Comparison of ENCODE assay signal across 2 cellular contexts in genomic region chr15:80982839-80983238, GRCh38.
TF ChIP-seq lines count a peak whose summit lies in the region.

No MANE protein-coding gene starts in this region.

TF ChIP-seq in HepG2, 621 proteins besides CTCF, POLR2A, EP300 and RAD21:
- TF ChIP-seq ZNF121 (CRISPR knock-in tag; IDR thresholded peaks at IDR 0.05) (peak; percentile 69), NCOA1 (CRISPR knock-in tag; IDR thresholded peaks at IDR 0.05) (no peak), ATF4 (CRISPR knock-in tag; IDR thresholded peaks at IDR 0.05) (no peak)
TF ChIP-seq in HepG2: peak in this region for 1.

TF ChIP-seq in K562, 482 proteins besides CTCF, POLR2A, EP300 and RAD21:
- no peak for TF ChIP-seq CCAR2 (IDR thresholded peaks at IDR 0.05; ENCODE audit: low read depth, low read length)
- no peak for TF ChIP-seq ZNF592 (IDR thresholded peaks at IDR 0.05)
- peak; percentile 71 for TF ChIP-seq ZNF121 (CRISPR knock-in tag; conservative IDR thresholded peaks at IDR 0.05)
- TF ChIP-seq PTTG1 (tag; IDR thresholded peaks at IDR 0.05; ENCODE audit: low read depth): no peak
- no peak for TF ChIP-seq SNIP1 (IDR thresholded peaks at IDR 0.05; ENCODE audit: low read depth)
- no peak for TF ChIP-seq MECOM (CRISPR knock-in tag; IDR thresholded peaks at IDR 0.05)
- no peak for TF ChIP-seq NCOA4 (IDR thresholded peaks at IDR 0.05; ENCODE audit: partially characterized antibody)
